20 cellular contexts compared by ENCODE assay signal in genomic region chr16:87016636-87017035, GRCh38.
"Had no signal": no experiment of that assay in that cellular context is flagged by ENCODE, and none has a peak within 500 bp of the region (broad histone marks: within the 10 kb centered on the region; RNA-seq: fewer than 3 reads in every experiment).

No MANE protein-coding gene starts in this region.

- H3K36me3 ChIP-seq: heart right ventricle had no signal

- H3K27ac ChIP-seq: foreskin keratinocyte, heart right ventricle, parathyroid adenoma, psoas muscle, testis had no signal

- H3K9me3 ChIP-seq: heart right ventricle, psoas muscle, testis had no signal

- H3K9ac ChIP-seq: parathyroid adenoma had no signal

- H3K4me1 ChIP-seq: foreskin keratinocyte, heart right ventricle, psoas muscle had no signal

- H3K79me2 ChIP-seq: parathyroid adenoma had no signal

- DNase-seq: activated CD4-positive, alpha-beta memory T cell treated with anti-CD3 and anti-CD28 coated beads, Interleukin-2, amount 10 ng/mL, durations not matched to agents 7 days and 5 days; activated CD4-positive, alpha-beta T cell treated with anti-CD3 and anti-CD28 coated beads for 1 hour; activated CD4-positive, alpha-beta T cell treated with anti-CD3 and anti-CD28 coated beads, Interleukin-2, amount 10 ng/mL, durations not matched to agents 7 days and 5 days; activated CD8-positive, alpha-beta memory T cell treated with anti-CD3 and anti-CD28 coated beads, Interleukin-2, amount 50 U/mL, for 48 hours; activated naive CD8-positive, alpha-beta T cell treated with anti-CD3 and anti-CD28 coated beads, Interleukin-2, amount 50 U/mL, for 24 hours; activated T-cell treated with anti-CD3 and anti-CD28 coated beads, Interleukin-2, amount 50 U/mL, for 24 hours; amygdala; caudate nucleus; heart right ventricle; left ventricle myocardium superior; naive thymus-derived CD4-positive, alpha-beta T cell; occipital lobe; psoas muscle; stimulated activated CD4-positive, alpha-beta T cell treated with anti-CD3 and anti-CD28 coated beads, Interleukin-2, amount 100 ng/mL, for 48 hours; stimulated activated naive CD8-positive, alpha-beta T cell treated with anti-CD3 and anti-CD28 coated beads, Interleukin-15, Interleukin-2, amounts not matched to agents 100 U/mL and 50 U/mL, for 24 hours; T-cell; testis; trophoblast cell had no signal

- H3K4me3 ChIP-seq: heart right ventricle, psoas muscle, testis had no signal

- ATAC-seq: heart right ventricle, left ventricle myocardium superior, psoas muscle, T-cell had no signal

- H3K27me3 ChIP-seq: foreskin keratinocyte, testis had no signal
